ENCODE assay signal across 8 cellular contexts in the genomic region with DNA sequence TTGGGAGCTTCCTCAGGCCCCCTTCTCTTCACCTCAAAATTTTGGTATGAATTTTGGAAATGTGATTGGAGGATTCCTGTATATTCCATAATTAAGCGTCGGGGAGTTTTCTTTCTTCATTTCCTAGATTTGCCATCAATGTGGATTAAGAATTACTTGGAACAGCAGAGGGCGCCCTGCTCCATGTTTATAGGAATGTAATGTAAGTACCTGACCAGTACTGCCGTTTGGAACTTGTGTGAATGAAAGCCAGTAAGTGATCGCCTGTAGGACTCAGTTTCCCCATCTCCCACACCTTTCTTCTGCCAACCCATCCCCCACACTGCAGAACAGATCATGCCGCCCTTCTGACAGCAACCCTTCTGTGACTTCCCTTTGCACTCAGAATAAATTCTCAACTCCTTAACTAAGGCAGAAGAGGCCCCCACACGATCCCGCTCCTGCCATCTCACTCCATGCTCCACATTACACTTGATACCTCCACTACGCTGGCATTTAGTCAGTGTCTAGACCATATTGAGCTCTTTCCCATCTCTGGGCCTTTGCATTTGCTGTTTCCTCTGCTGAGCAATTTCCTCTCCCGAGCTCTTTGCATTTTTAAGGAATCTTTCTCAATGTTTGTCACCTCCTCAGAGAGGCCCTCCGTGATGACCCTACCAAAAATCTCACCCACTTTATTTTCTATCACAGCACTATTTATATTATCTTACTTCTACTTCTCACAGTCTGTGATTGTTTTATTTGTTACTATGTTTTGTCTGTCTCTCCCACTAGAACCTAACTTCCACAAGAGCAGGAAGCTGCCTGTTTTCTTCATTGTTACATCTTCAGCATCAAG.
DNase-seq lines count a peak whose midpoint lies in the region; ATAC-seq, FAIRE-seq and TF ChIP-seq lines count a peak whose summit lies in the region.

No MANE protein-coding gene starts in this region.

- no peaks in the 10 kb centered on the region for H3K9me3 Mint-ChIP-seq in astrocyte (ENCODE audit: unreplicated experiment)

- no peak overlapping the region for H3K27ac Mint-ChIP-seq in T-helper 17 cell
- H3K27ac Mint-ChIP-seq in astrocyte (ENCODE audit: unreplicated experiment), result no peak overlapping the region

- H3K27ac ChIP-seq in astrocyte (ENCODE audit: low read depth, low read length), result no peak overlapping the region
- H3K27ac ChIP-seq in hepatocyte, result no peak overlapping the region

- 35% methylated on average over 11 of the region's 11 CpGs for WGBS in hepatocyte (ENCODE audit: low lambda C conversion rate, missing lambda C conversion rate)

- ATAC-seq in T-helper 17 cell, result peak; percentile 45
- no peak for ATAC-seq in GM18505 (IDR thresholded peaks at IDR 0.05; ENCODE audit: unreplicated experiment)

- H3K4me1 Mint-ChIP-seq in T-helper 17 cell (peaks cover 22% of the 10 kb centered on the region), astrocyte (ENCODE audit: low read depth, unreplicated experiment) (peaks cover 21% of the 10 kb centered on the region)

- H4K20me1 ChIP-seq in astrocyte (ENCODE audit: insufficient read depth, low read length) (no peaks in the 10 kb centered on the region), hepatocyte (ENCODE audit: insufficient read depth, poor library complexity, severe bottlenecking) (no peaks in the 10 kb centered on the region)

- TF ChIP-seq CTCF in astrocyte (IDR thresholded peaks at IDR 0.05; ENCODE audit: insufficient read depth, low read depth, low read length) (peak; percentile 66), hepatocyte (IDR thresholded peaks at IDR 0.05; ENCODE audit: poor library complexity) (peak; percentile 73)

- H3K27me3 Mint-ChIP-seq in T-helper 17 cell (peaks cover 53% of the 10 kb centered on the region), astrocyte (ENCODE audit: low read depth, unreplicated experiment) (peaks cover 5% of the 10 kb centered on the region)

- no peaks in the 10 kb centered on the region for H3K9me3 ChIP-seq in T-helper 17 cell (ENCODE audit: control insufficient read depth, low read length, poor library complexity, severe bottlenecking)
- no peaks in the 10 kb centered on the region for H3K9me3 ChIP-seq in astrocyte (ENCODE audit: insufficient read depth, low read depth, low read length)
- H3K9me3 ChIP-seq in hepatocyte (ENCODE audit: low read depth), result no peaks in the 10 kb centered on the region

- no peaks in the 10 kb centered on the region for H3K79me2 ChIP-seq in astrocyte (ENCODE audit: insufficient read depth, low read length)
- no peaks in the 10 kb centered on the region for H3K79me2 ChIP-seq in hepatocyte

- H3K4me3 Mint-ChIP-seq in T-helper 17 cell (no peak overlapping the region), astrocyte (ENCODE audit: unreplicated experiment) (no peak overlapping the region)

- no peaks in the 10 kb centered on the region for H3K36me3 Mint-ChIP-seq in T-helper 17 cell (ENCODE audit: low read depth)
- H3K36me3 Mint-ChIP-seq in astrocyte (ENCODE audit: low read depth, unreplicated experiment), result no peaks in the 10 kb centered on the region

- H3K4me3 ChIP-seq in astrocyte (ENCODE audit: insufficient read depth, low read depth, low read length), result no peak overlapping the region
- H3K4me3 ChIP-seq in hepatocyte, result no peak overlapping the region
- no peak overlapping the region for H3K4me3 ChIP-seq in skeletal muscle cell (ENCODE audit: low read depth, low read length)

- H3K4me2 ChIP-seq in astrocyte (ENCODE audit: low read length), result no peak overlapping the region
- H3K4me2 ChIP-seq in hepatocyte, result no peak overlapping the region

- DNase-seq in NK-92 treated with Interleukin-12 subunit alpha and Interleukin-12 subunit beta, amount 100 ng/mL, for 24 hours (lab: John Stamatoyannopoulos, UW), result peak; percentile 23
- DNase-seq in NK-92 (lab: John Stamatoyannopoulos, UW; ENCODE audit: unreplicated experiment) (no peak), NCI-H1048 (lab: John Stamatoyannopoulos, UW) (peak; percentile 43), T-helper 17 cell (peak; percentile 20 to 59 (median 35)), astrocyte (ENCODE audit: low read depth) (peak; percentile 60), hepatocyte (ENCODE audit: low spot score) (peak; percentile 91), skeletal muscle cell (ENCODE audit: low read depth) (peak; percentile 43)

- H3K4me1 ChIP-seq in astrocyte (ENCODE audit: insufficient read depth, low read length), result peaks cover 11% of the 10 kb centered on the region
- H3K4me1 ChIP-seq in hepatocyte (ENCODE audit: insufficient read depth), result no peaks in the 10 kb centered on the region

- no peaks in the 10 kb centered on the region for H3K36me3 ChIP-seq in astrocyte (ENCODE audit: insufficient read depth, low read length)
- no peaks in the 10 kb centered on the region for H3K36me3 ChIP-seq in hepatocyte (replicated peaks; ENCODE audit: insufficient read depth, low read depth)

- no peaks in the 10 kb centered on the region for H3K9me2 ChIP-seq in hepatocyte (replicated peaks; ENCODE audit: insufficient read depth)

- H2AFZ ChIP-seq in astrocyte (ENCODE audit: low read depth, low read length) (no peak overlapping the region), hepatocyte (no peak overlapping the region)

- peak; percentile 43 for FAIRE-seq in astrocyte (lab: Jason Lieb, UNC)

- H3K27me3 ChIP-seq in astrocyte (ENCODE audit: insufficient read depth, low read length) (peaks cover 12% of the 10 kb centered on the region), hepatocyte (no peaks in the 10 kb centered on the region)

- no peak for TF ChIP-seq POLR2A in GM18505 (IDR thresholded peaks at IDR 0.05; ENCODE audit: borderline replicate concordance, extremely low read depth, insufficient read depth, insufficient read length)

- no peak overlapping the region for H3K9ac ChIP-seq in astrocyte (ENCODE audit: low read length)
